Comparison of ENCODE assay signal across 19 cellular contexts in genomic region chr6:49806145-49806544, GRCh38.
A peak's percentile ranks its signal among the peaks of the same experiment; 100 is the strongest.
DNase-seq lines count a peak whose midpoint lies in the region.
"Had no signal": no experiment of that assay in that cellular context is flagged by ENCODE, and none has a peak within 500 bp of the region (broad histone marks: within the 10 kb centered on the region; RNA-seq: fewer than 3 reads in every experiment).

No MANE protein-coding gene starts in this region.

- peak; percentile 46 for DNase-seq in DMS53 (lab: John Stamatoyannopoulos, UW)
- no peak for DNase-seq in DMS53 treated with DMSO at 0.1 percent for 48 hours (lab: John Stamatoyannopoulos, UW; ENCODE audit: unreplicated experiment)
- DNase-seq in DMS79 treated with DMSO at 0.1 percent for 48 hours (lab: John Stamatoyannopoulos, UW) = peak; percentile 91
- DNase-seq in NCI-H1105 (lab: John Stamatoyannopoulos, UW) = peak; percentile 33
- peak; percentile 20 for DNase-seq in NCI-H345 treated with DMSO at 0.1 percent for 48 hours (lab: John Stamatoyannopoulos, UW; ENCODE audit: unreplicated experiment)
- DNase-seq in stimulated activated CD4-positive, alpha-beta T cell treated with anti-CD3 and anti-CD28 coated beads, Interleukin-4, amount 100 ng/mL, for 1 hour = no peak
- no peak for DNase-seq in NCI-H774 (lab: John Stamatoyannopoulos, UW)
- no peak for DNase-seq in pons (ENCODE audit: low spot score)
- DNase-seq: CD8-positive, alpha-beta memory T cell; HCEC 1CT; Kasumi-1; MV-4-11; NCI-H1417 treated with DMSO at 0.1 percent for 48 hours; NCI-H1694 treated with DMSO at 0.1 percent for 48 hours; NCI-H2081; NCI-H524 treated with DMSO at 0.1 percent for 48 hours; NCI-H82; SHP77; T-helper 1 cell had no signal

Comparison
In these comparisons a context has a peak if more than half of its experiments do, and no peak if none do; other contexts are left out.
1. DNase-seq: peak in DMS53 (single experiment), DMS79 treated with DMSO at 0.1 percent for 48 hours (single experiment), NCI-H1105 (single experiment) and NCI-H345 treated with DMSO at 0.1 percent for 48 hours (single experiment); none in DMS53 treated with DMSO at 0.1 percent for 48 hours (single experiment), stimulated activated CD4-positive, alpha-beta T cell treated with anti-CD3 and anti-CD28 coated beads, Interleukin-4, amount 100 ng/mL, for 1 hour (single experiment), NCI-H774 (single experiment) and pons (single experiment).